In the genomic region with DNA sequence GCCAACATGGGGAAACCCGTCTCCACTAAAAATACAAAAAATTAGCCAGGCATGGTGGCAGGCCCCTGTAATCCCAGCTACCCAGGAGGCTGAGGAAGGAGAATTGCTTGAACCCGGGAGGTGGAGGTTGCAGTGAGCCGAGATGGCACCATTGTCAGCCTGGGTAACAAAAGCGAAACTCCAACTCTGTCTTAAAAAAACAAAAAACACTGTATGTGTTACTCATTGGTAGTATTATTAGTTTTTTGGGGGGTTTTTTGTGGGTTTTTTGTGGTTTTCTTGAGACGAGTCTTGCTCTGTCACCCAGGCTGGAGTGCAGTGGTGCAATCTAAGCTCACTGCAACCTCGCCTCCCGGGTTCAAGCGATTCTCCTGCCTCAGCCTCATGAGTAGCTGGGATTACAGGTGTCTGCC, we compare ENCODE assay signal across 8 cellular contexts. TPM values are rescaled to one million over a fixed set of nuclear protein-coding genes. Genes with fewer than 3 reads are reported as not detected.
DNase-seq lines count a peak whose midpoint lies in the region; ATAC-seq and TF ChIP-seq lines count a peak whose summit lies in the region.
"Not testable (repeated sequence)": the region's sequence is repeated elsewhere in the genome, so short reads cannot be mapped to it uniquely, and the experiment has no call there.

No MANE protein-coding gene starts in this region.

- peak overlapping the region; percentile 61 for H3K27ac Mint-ChIP-seq in T-helper 17 cell

- ATAC-seq in GM19035 (IDR thresholded peaks at IDR 0.05; ENCODE audit: unreplicated experiment), result peak; percentile 62
- peak; percentile 66 for ATAC-seq in GM21529 (IDR thresholded peaks at IDR 0.05; ENCODE audit: unreplicated experiment)
- peak; percentile 56 for ATAC-seq in HG02973 (IDR thresholded peaks at IDR 0.05; ENCODE audit: unreplicated experiment)
- ATAC-seq in HG03469 (IDR thresholded peaks at IDR 0.05; ENCODE audit: unreplicated experiment), result peak; percentile 43
- ATAC-seq in T-helper 17 cell, result peak; percentile 73

- DNase-seq in GM12864 (ENCODE audit: low read depth), result peak; percentile 81
- not testable (repeated sequence) for DNase-seq in T-helper 17 cell
- peak; percentile 21 for DNase-seq in activated naive CD4-positive, alpha-beta T cell treated with anti-CD3 and anti-CD28 coated beads, Interleukin-2, amount 50 U/mL, for 16 hours
- peak; percentile 3 for DNase-seq in stimulated activated CD8-positive, alpha-beta memory T cell treated with anti-CD3 and anti-CD28 coated beads, Interleukin-4, amount 100 ng/mL, for 24 hours (ENCODE audit: low read depth)

- not testable (repeated sequence) for H3K27me3 Mint-ChIP-seq in T-helper 17 cell

- peaks cover 45% of the 10 kb centered on the region for H3K4me1 Mint-ChIP-seq in T-helper 17 cell

- H3K9me3 ChIP-seq in T-helper 17 cell (ENCODE audit: control insufficient read depth, low read length, poor library complexity, severe bottlenecking), result not testable (repeated sequence)

- peak overlapping the region; percentile 43 for H3K4me3 ChIP-seq in GM12864 (ENCODE audit: low read depth, low read length)

- H3K4me3 Mint-ChIP-seq in T-helper 17 cell, result peak overlapping the region; percentile 67

- H3K36me3 Mint-ChIP-seq in T-helper 17 cell (ENCODE audit: low read depth), result not testable (repeated sequence)

- not testable (repeated sequence) for TF ChIP-seq CTCF in GM12864 (IDR thresholded peaks at IDR 0.05; ENCODE audit: low read depth, low read length, missing control alignments)

RNA-seq across cellular contexts. Expression of a gene that starts 17.8 kb away (rescaled TPM):
- 10 to 100 TPM; 88.2 to 98.8 TPM for total RNA-seq in T-helper 17 cell
